Comparison of ENCODE assay signal across 9 cellular contexts in the genomic region with DNA sequence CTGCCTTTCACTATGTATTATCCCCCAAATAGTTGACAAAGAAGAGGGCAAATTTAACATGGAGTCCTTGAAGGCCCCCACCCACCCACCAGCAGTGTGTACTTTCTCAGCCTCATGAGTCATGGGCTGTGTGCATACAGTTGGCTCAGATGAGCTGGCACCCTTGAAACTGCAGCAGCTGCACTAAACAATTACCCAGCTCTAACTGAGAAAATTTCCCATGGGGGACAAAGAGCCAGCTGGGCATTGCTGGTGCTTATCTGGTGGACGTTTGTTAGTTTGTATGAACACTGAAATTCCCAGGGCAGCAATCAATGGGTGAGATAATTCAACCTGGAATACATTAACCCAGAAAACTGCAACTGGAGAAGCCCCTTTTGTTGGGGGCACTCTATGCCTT.
DNase-seq lines count a peak whose midpoint lies in the region; ATAC-seq, FAIRE-seq and TF ChIP-seq lines count a peak whose summit lies in the region.
"Had no signal": no experiment of that assay in that cellular context is flagged by ENCODE, and none has a peak within 500 bp of the region (broad histone marks: within the 10 kb centered on the region; RNA-seq: fewer than 3 reads in every experiment).

No MANE protein-coding gene starts in this region.

- H3K4me1 ChIP-seq in pancreas, result peaks cover 22 to 44% (median 43%) of the 10 kb centered on the region in 3 donors

- H3K27me3 ChIP-seq in pancreas, result no peaks in the 10 kb centered on the region

- TF ChIP-seq CTCF in pancreas (IDR thresholded peaks at IDR 0.05), result no peak

- peak; percentile 54 for ATAC-seq in GM19023 (IDR thresholded peaks at IDR 0.05; ENCODE audit: unreplicated experiment)
- ATAC-seq in pancreas, result peak; percentile 95 to 98 (median 96)
- ATAC-seq in GM18502 (IDR thresholded peaks at IDR 0.05; ENCODE audit: poor library complexity, unreplicated experiment), result no peak
- ATAC-seq in Right ventricle myocardium superior (ENCODE audit: poor library complexity), result no peak

- H3K4me3 ChIP-seq in pancreas, result no peak overlapping the region

- H3K27ac ChIP-seq in pancreas, result peak overlapping the region; percentile 2 to 73 (median 28)

- H3K9me3 ChIP-seq in pancreas, result no peaks in the 10 kb centered on the region

- WGBS in pancreas, 2 donors, result 3 to 5% methylated on average over 1 of the region's 1 CpG

- H3K36me3 ChIP-seq in pancreas, result no peaks in the 10 kb centered on the region

- intact Hi-C loops in pancreas (cut with DNase I) (no loop called here), Right ventricle myocardium superior (cut with DNase I) (no loop called here)

- no peak for FAIRE-seq in pancreas (lab: Jason Lieb, UNC)

- DNase-seq in NCI-H146 treated with DMSO at 0.1 percent for 48 hours (lab: John Stamatoyannopoulos, UW; ENCODE audit: unreplicated experiment), result peak; percentile 95
- DNase-seq in astrocyte of the hippocampus (ENCODE audit: low read depth, low spot score), result peak; percentile 68
- peak; percentile 58 to 86 (median 76) for DNase-seq in pancreas
- DNase-seq in activated CD4-positive, CD25-positive, alpha-beta regulatory T cell treated with anti-CD3 and anti-CD28 coated beads, Interleukin-2, amount 50 U/mL, for 72 hours, result no peak
- DNase-seq in HuH-7.5 (ENCODE audit: low spot score), result no peak
- no peak for DNase-seq in Right ventricle myocardium superior
- DNase-seq: activated CD4-positive, alpha-beta T cell treated with anti-CD3 and anti-CD28 coated beads for 4 hours had no signal

Comparison
In these comparisons a context has a peak if more than half of its experiments do, and no peak if none do; other contexts are left out.
1. ATAC-seq: peak in GM19023 (single experiment) and pancreas (4 of 4); none in GM18502 (single experiment) and Right ventricle myocardium superior (single experiment).
2. DNase-seq: peak in NCI-H146 treated with DMSO at 0.1 percent for 48 hours (single experiment), astrocyte of the hippocampus (single experiment) and pancreas (6 of 6); none in activated CD4-positive, CD25-positive, alpha-beta regulatory T cell treated with anti-CD3 and anti-CD28 coated beads, Interleukin-2, amount 50 U/mL, for 72 hours (single experiment), HuH-7.5 (single experiment) and Right ventricle myocardium superior (single experiment).